Comparison of ENCODE assay signal across 8 cellular contexts in genomic region chr17:76397687-76398522, GRCh38. TPM values are rescaled to one million over a fixed set of nuclear protein-coding genes. Genes with fewer than 3 reads are reported as not detected.
A peak's percentile ranks its signal among the peaks of the same experiment; 100 is the strongest.
DNase-seq lines count a peak whose midpoint lies in the region; ATAC-seq, FAIRE-seq and TF ChIP-seq lines count a peak whose summit lies in the region.

No MANE protein-coding gene starts in this region.

- H3K36me3 ChIP-seq in SJSA1, result peaks cover 95% of the 10 kb centered on the region
- H3K36me3 ChIP-seq in parathyroid adenoma (ENCODE audit: control insufficient read depth, insufficient read depth, low read length), result no peaks in the 10 kb centered on the region
- H3K36me3 ChIP-seq in tibial nerve, result peaks cover 3 to 98% (median 36%) of the 10 kb centered on the region in 3 donors

- H3K9me3 ChIP-seq in SJSA1 (replicated peaks) (no peaks in the 10 kb centered on the region), parathyroid adenoma (ENCODE audit: control insufficient read depth, low read length) (no peaks in the 10 kb centered on the region), tibial nerve (no peaks in the 10 kb centered on the region)

- peaks cover 7% of the 10 kb centered on the region for H3K79me2 ChIP-seq in parathyroid adenoma

- WGBS in tibial nerve, 2 donors, result 54 to 58% methylated on average over 12 to 13 of the region's 16 CpGs

- no peak overlapping the region for H3K9ac ChIP-seq in parathyroid adenoma

- TF ChIP-seq EP300 in tibial nerve (IDR thresholded peaks at IDR 0.05), result no peak

- H3K4me1 ChIP-seq in SJSA1 (replicated peaks), result 0 out of 2 replicates have a peak, but pooled peaks cover 3% of the 10 kb centered on the region
- H3K4me1 ChIP-seq in parathyroid adenoma, result peaks cover 24% of the 10 kb centered on the region
- peaks cover 0 to 5% (median 0%) of the 10 kb centered on the region in 4 donors for H3K4me1 ChIP-seq in tibial nerve

- no peak for TF ChIP-seq POLR2A in tibial nerve (IDR thresholded peaks at IDR 0.05)

- no peak overlapping the region for H3K4me3 ChIP-seq in SJSA1
- no peak overlapping the region for H3K4me3 ChIP-seq in parathyroid adenoma (ENCODE audit: low read depth, low read length)
- no peak overlapping the region for H3K4me3 ChIP-seq in tibial nerve

- peak; percentile 86 for DNase-seq in EH (ENCODE audit: low read depth)
- peak; percentile 80 for DNase-seq in M059J (ENCODE audit: low read depth)
- peak; percentile 76 to 95 for DNase-seq in SJSA1 (ENCODE audit: low read depth in 1 of 2, low spot score in 2 of 2)
- DNase-seq in activated effector memory CD4-positive, alpha-beta T cell treated with Interleukin-2 at 50 U/mL for 16 hours, result peak; percentile 70
- peak; percentile 83 to 91 for DNase-seq in frontal cortex (ENCODE audit: low spot score in 2 of 2)
- DNase-seq in tibial nerve (ENCODE audit: low spot score in 2 of 2), result peak; percentile 95 to 99

- ATAC-seq in HG03520 (IDR thresholded peaks at IDR 0.05; ENCODE audit: unreplicated experiment), result no peak

- FAIRE-seq in frontal cortex (lab: Jason Lieb, UNC), result no peak

- no peak overlapping the region for H3K27ac ChIP-seq in SJSA1
- H3K27ac ChIP-seq in parathyroid adenoma, result peak overlapping the region; percentile 78
- H3K27ac ChIP-seq in tibial nerve, result no peak overlapping the region

- H3K27me3 ChIP-seq in SJSA1 (replicated peaks), result no peaks in the 10 kb centered on the region
- H3K27me3 ChIP-seq in parathyroid adenoma (ENCODE audit: control insufficient read depth, insufficient read depth, low read length), result no peaks in the 10 kb centered on the region
- H3K27me3 ChIP-seq in tibial nerve, result no peaks in the 10 kb centered on the region

- peak overlapping the region; percentile 32 for H3K4me2 ChIP-seq in parathyroid adenoma (ENCODE audit: low read length)

- TF ChIP-seq CTCF in parathyroid adenoma (IDR thresholded peaks at IDR 0.05), result peak; percentile 99
- TF ChIP-seq CTCF in tibial nerve (IDR thresholded peaks at IDR 0.05), result peak; percentile 93 to 98 (median 96)

- no peak overlapping the region for H2AFZ ChIP-seq in parathyroid adenoma

RNA-seq across cellular contexts. Expression of gene SPHK1, which starts 13.5 kb away (rescaled TPM):
- total RNA-seq in M059J (2014; rRNA removed; shearing (Covaris generic)), result 33.8 and 41.2 TPM in 2 replicates
- total RNA-seq in SJSA1 (2014; rRNA removed; shearing (Covaris generic)), result 135 and 173 TPM in 2 replicates
- 1.6 TPM for total RNA-seq in frontal cortex
- 10 to 100 TPM; 16.7 to 50.1 (median 27.8) TPM for total RNA-seq in tibial nerve

RNA-seq across cellular contexts. Expression of gene PRPSAP1, which starts 44.2 kb away (rescaled TPM):
- total RNA-seq in M059J (2014; rRNA removed; shearing (Covaris generic)), result 36.8 and 52.9 TPM in 2 replicates
- total RNA-seq in SJSA1 (2014; rRNA removed; shearing (Covaris generic)), result 49.4 and 65.4 TPM in 2 replicates
- total RNA-seq in frontal cortex, result 52.2 TPM
- 100 to 1,000 TPM in 2 of 4 donors, 10 to 100 TPM in 2; 66.8 to 108 (median 96.2) TPM for total RNA-seq in tibial nerve

RNA-seq across cellular contexts. Expression of gene UBE2O, which starts 55.0 kb away (rescaled TPM):
- total RNA-seq in M059J (2014; rRNA removed; shearing (Covaris generic)), result 9.8 and 18.5 TPM in 2 replicates
- total RNA-seq in SJSA1 (2014; rRNA removed; shearing (Covaris generic)), result 18.6 and 29.7 TPM in 2 replicates
- 37.5 TPM for total RNA-seq in frontal cortex
- 10 to 100 TPM; 16.0 to 38.7 (median 20.7) TPM for total RNA-seq in tibial nerve
